ENCODE assay signal across 15 cellular contexts in genomic region chr18:46315187-46315586, GRCh38.
DNase-seq lines count a peak whose midpoint lies in the region; ATAC-seq and TF ChIP-seq lines count a peak whose summit lies in the region.
"Had no signal": no experiment of that assay in that cellular context is flagged by ENCODE, and none has a peak within 500 bp of the region (broad histone marks: within the 10 kb centered on the region; RNA-seq: fewer than 3 reads in every experiment).

No MANE protein-coding gene starts in this region.

- TF ChIP-seq EP300 in tibial nerve (IDR thresholded peaks at IDR 0.05): no peak

- H3K4me1 ChIP-seq in MM.1S (ENCODE audit: low read length) (0 out of 2 replicates have a peak, but pooled peaks cover 6% of the 10 kb centered on the region), foreskin keratinocyte (no peaks in the 10 kb centered on the region), tibial nerve (no peaks in the 10 kb centered on the region), HAP-1 (no peaks in the 10 kb centered on the region)

- DNase-seq in GM12865 (ENCODE audit: low read depth): peak; percentile 24
- DNase-seq in MM.1S: peak; percentile 17
- no peak for DNase-seq in foreskin keratinocyte
- DNase-seq in renal cortical epithelial cell (ENCODE audit: low read depth): peak; percentile 44
- no peak for DNase-seq in tibial nerve (ENCODE audit: low spot score in 2 of 2)
- no peak for DNase-seq in HAP-1 (ENCODE audit: low spot score in 2 of 2)
- DNase-seq: DMS 273 treated with DMSO at 0.1 percent for 48 hours, KBM-7, NCI-H1048, NCI-H146, NCI-H345, NCI-H526 treated with DMSO at 0.1 percent for 48 hours, PC-3, SK-N-SH had no signal

- H3K9me3 ChIP-seq in MM.1S (replicated peaks; ENCODE audit: insufficient read depth, low read length) (no peaks in the 10 kb centered on the region), tibial nerve (no peaks in the 10 kb centered on the region), HAP-1 (no peaks in the 10 kb centered on the region)
- H3K9me3 ChIP-seq: SK-N-SH had no signal

- no peaks in the 10 kb centered on the region for H3K36me3 ChIP-seq in MM.1S (replicated peaks; ENCODE audit: insufficient read depth, low read length)
- no peaks in the 10 kb centered on the region for H3K36me3 ChIP-seq in tibial nerve
- H3K36me3 ChIP-seq in HAP-1 (replicated peaks): no peaks in the 10 kb centered on the region

- no peak overlapping the region for H3K27ac ChIP-seq in MM.1S (ENCODE audit: low read length)
- no peak overlapping the region for H3K27ac ChIP-seq in foreskin keratinocyte
- no peak overlapping the region for H3K27ac ChIP-seq in tibial nerve

- no peaks in the 10 kb centered on the region for H3K79me2 ChIP-seq in MM.1S (ENCODE audit: low read length)

- H3K27me3 ChIP-seq in MM.1S (replicated peaks; ENCODE audit: insufficient read depth, low read length): no peaks in the 10 kb centered on the region
- H3K27me3 ChIP-seq in foreskin keratinocyte: no peaks in the 10 kb centered on the region
- no peaks in the 10 kb centered on the region for H3K27me3 ChIP-seq in tibial nerve
- H3K27me3 ChIP-seq in HAP-1 (ENCODE audit: low read depth): no peaks in the 10 kb centered on the region

- in situ Hi-C loops in HAP-1 (cut with MboI; ENCODE audit: low sequenced_read_pairs): no loop called here

- H4K20me1 ChIP-seq in MM.1S (ENCODE audit: insufficient read depth, low read length): no peaks in the 10 kb centered on the region

- no peak overlapping the region for H3K9ac ChIP-seq in MM.1S (ENCODE audit: low read length)
- H3K9ac ChIP-seq: SK-N-SH had no signal

- H3F3A ChIP-seq in MM.1S (ENCODE audit: insufficient read depth, low read length): no peaks in the 10 kb centered on the region

- ATAC-seq in foreskin keratinocyte (peak; percentile 18), GM19351 (IDR thresholded peaks at IDR 0.05; ENCODE audit: unreplicated experiment) (no peak)
- ATAC-seq: PC-3 had no signal

- H3K4me2 ChIP-seq in MM.1S (ENCODE audit: low read depth, low read length): no peak overlapping the region
- H3K4me2 ChIP-seq: SK-N-SH had no signal

- TF ChIP-seq CTCF in GM12865 (IDR thresholded peaks at IDR 0.05; ENCODE audit: insufficient read depth, low read depth, low read length, missing control alignments) (no peak), MM.1S (IDR thresholded peaks at IDR 0.05; ENCODE audit: low read length) (no peak), foreskin keratinocyte (conservative IDR thresholded peaks at IDR 0.05) (no peak), tibial nerve (IDR thresholded peaks at IDR 0.05) (no peak)

- TF ChIP-seq POLR2A in tibial nerve (IDR thresholded peaks at IDR 0.05): no peak

- 74 to 75% methylated on average over 2 of the region's 2 CpGs for WGBS in tibial nerve, 2 donors

- no peak overlapping the region for H2AFZ ChIP-seq in MM.1S (ENCODE audit: low read length)

- no peaks in the 10 kb centered on the region for H3K9me2 ChIP-seq in MM.1S (replicated peaks; ENCODE audit: insufficient read depth, low read length)
- H3K9me2 ChIP-seq: SK-N-SH had no signal

- H3K4me3 ChIP-seq in GM12865 (ENCODE audit: low read depth, low read length): no peak overlapping the region
- H3K4me3 ChIP-seq in MM.1S (ENCODE audit: low read length): no peak overlapping the region
- H3K4me3 ChIP-seq in tibial nerve: no peak overlapping the region
- no peak overlapping the region for H3K4me3 ChIP-seq in HAP-1

Comparison
In these comparisons a context has a peak if more than half of its experiments do, and no peak if none do; other contexts are left out.
1. DNase-seq: peak in GM12865 (single experiment), MM.1S (single experiment) and renal cortical epithelial cell (single experiment); none in foreskin keratinocyte (0 of 2), tibial nerve (0 of 2) and HAP-1 (0 of 2).